9 cellular contexts compared by ENCODE assay signal in the genomic region with DNA sequence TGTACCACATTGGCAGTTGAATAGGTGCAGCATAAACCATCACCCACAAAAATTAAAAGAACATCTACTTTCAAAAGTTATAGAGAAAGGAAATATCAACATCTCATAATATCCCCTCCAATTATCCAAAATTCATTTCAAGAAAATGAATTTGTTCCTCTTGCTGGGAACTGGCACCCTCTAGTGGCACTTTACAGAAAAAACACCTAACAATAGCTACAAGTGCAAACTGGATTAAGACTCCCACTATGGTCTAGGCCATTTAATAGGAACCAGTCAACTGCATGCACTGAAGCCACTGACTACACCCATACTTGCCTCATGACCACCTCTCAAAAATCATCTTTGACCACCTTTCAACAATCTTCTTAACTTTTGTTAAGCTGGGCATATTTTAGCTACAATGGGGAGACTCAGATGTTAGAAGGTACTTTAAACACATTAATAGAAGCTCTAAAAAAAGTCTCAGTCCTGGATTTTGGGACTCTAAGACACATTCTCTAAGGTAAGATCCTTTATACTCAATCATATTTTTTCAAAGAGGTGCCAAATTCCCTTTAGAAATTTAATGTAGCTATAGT. TPM values are rescaled to one million over a fixed set of nuclear protein-coding genes. Genes with fewer than 3 reads are reported as not detected.
DNase-seq lines count a peak whose midpoint lies in the region; ATAC-seq, FAIRE-seq and TF ChIP-seq lines count a peak whose summit lies in the region.
"Had no signal": no experiment of that assay in that cellular context is flagged by ENCODE, and none has a peak within 500 bp of the region (broad histone marks: within the 10 kb centered on the region; RNA-seq: fewer than 3 reads in every experiment).

No MANE protein-coding gene starts in this region.

- no peak overlapping the region for H3K4me3 ChIP-seq in GM12878
- H3K4me3 ChIP-seq: BLaER1 treated with 17β-estradiol and CSF1 and Interleukin-3, amounts not matched to agents 10 nM and 100 nM had no signal

- intact Hi-C loops in GM12878 (cut with micrococcal nuclease; ENCODE audit: unreplicated experiment) = loop anchor here (1.0 to 10.0 kb wide), 3 partner anchors 186 to 358 kb away; no protein-coding TSS in a partner anchor

- H3K36me3 ChIP-seq in GM12878 (ENCODE audit: control insufficient read depth in 2 of 2, insufficient read depth in 2 of 2, low read length in 1 of 2) = peaks cover 10 to 12% of the 10 kb centered on the region in 2 experiments

- POLR2A ChIA-PET in GM12878 (lab: Charles Lee) = interaction anchor here (0.8 to 1.3 kb wide), 3 partner anchors 9 to 204 kb away, joined by 3 to 5 read pairs (median 5); a partner anchor contains a TSS

- peaks cover 25 to 38% of the 10 kb centered on the region in 2 donors for H3K4me1 Mint-ChIP-seq in immature natural killer cell

- H3K9me3 ChIP-seq in GM12878 (replicated peaks; ENCODE audit: control insufficient read depth, insufficient read depth, low read length) = no peaks in the 10 kb centered on the region
- H3K9me3 ChIP-seq: BLaER1 treated with 17β-estradiol and CSF1 and Interleukin-3, amounts not matched to agents 10 nM and 100 nM had no signal

- FAIRE-seq in GM12878 (lab: Jason Lieb, UNC) = no peak

- H3K9ac ChIP-seq in GM12878 (ENCODE audit: control insufficient read depth, insufficient read depth, low read length) = no peak overlapping the region
- H3K9ac ChIP-seq: BLaER1 treated with 17β-estradiol and CSF1 and Interleukin-3, amounts not matched to agents 10 nM and 100 nM had no signal

- H3K36me3 Mint-ChIP-seq in immature natural killer cell = peaks cover 34 to 49% (median 39%) of the 10 kb centered on the region in 3 donors

- peak overlapping the region in 5 of 6 donors; percentile 17 to 76 (median 58) for H3K27ac Mint-ChIP-seq in immature natural killer cell

- H3K27ac ChIP-seq in GM12878 (ENCODE audit: control insufficient read depth, insufficient read depth) = no peak overlapping the region
- H3K27ac ChIP-seq: BLaER1 treated with 17β-estradiol and CSF1 and Interleukin-3, amounts not matched to agents 10 nM and 100 nM had no signal

- in situ Hi-C loops in GM12878 (cut with MboI) = loop anchor here (5.0 kb wide), 1 partner anchor 201 kb away; no protein-coding TSS in a partner anchor

- H3K4me3 Mint-ChIP-seq in immature natural killer cell = no peak overlapping the region

- no peak for TF ChIP-seq EP300 in GM12878 (IDR thresholded peaks at IDR 0.05; ENCODE audit: borderline replicate concordance in 1 of 2, control insufficient read depth in 1 of 2, low read depth in 2 of 2, low read length in 2 of 2)

- RAD21 ChIA-PET in GM12878 (lab: Charles Lee; ENCODE audit: unreplicated experiment) = interaction anchor here (0.7 to 4.6 kb wide), 30 partner anchors 8 to 671 kb away, joined by 3 to 102 read pairs (median 4); a partner anchor contains a TSS

- CTCF ChIA-PET in GM12878 (lab: Yijun Ruan, JAX) = interaction anchor here (0.6 to 9.7 kb wide), 61 partner anchors 8 to 1611 kb away, joined by 3 to 176 read pairs (median 4); a partner anchor contains a TSS

- TF ChIP-seq CTCF in GM12878 (IDR thresholded peaks at IDR 0.05 in 2 of 3, conservative IDR thresholded peaks at IDR 0.05 in 1 of 3; ENCODE audit: control insufficient read depth in 2 of 3, extremely low read depth in 1 of 3, insufficient read depth in 1 of 3, low read depth in 3 of 3, low read length in 3 of 3) = peak; percentile 67 to 79 (median 70)

- TF ChIP-seq RAD21 in GM12878 (IDR thresholded peaks at IDR 0.05; ENCODE audit: insufficient read depth, low read depth, low read length) = peak; percentile 88

- peak; percentile 50 for ATAC-seq in HG02678 (IDR thresholded peaks at IDR 0.05; ENCODE audit: unreplicated experiment)
- ATAC-seq in GM12878 = peak; percentile 86
- no peak for ATAC-seq in GM21825 (IDR thresholded peaks at IDR 0.05; ENCODE audit: unreplicated experiment)

- no peak for TF ChIP-seq POLR2A in GM12878 (IDR thresholded peaks at IDR 0.05; ENCODE audit: low read depth, low read length)

- H3K4me2 ChIP-seq in GM12878 (ENCODE audit: control insufficient read depth, insufficient read depth) = no peak overlapping the region
- H3K4me2 ChIP-seq: BLaER1 treated with 17β-estradiol and CSF1 and Interleukin-3, amounts not matched to agents 10 nM and 100 nM had no signal

- no peaks in the 10 kb centered on the region for H4K20me1 ChIP-seq in GM12878 (ENCODE audit: control insufficient read depth, insufficient read depth)

- no peaks in the 10 kb centered on the region for H3K27me3 ChIP-seq in GM12878 (replicated peaks in 1 of 2; ENCODE audit: control insufficient read depth in 2 of 2, insufficient read depth in 2 of 2, low read length in 1 of 2)
- H3K27me3 ChIP-seq: BLaER1 treated with 17β-estradiol and CSF1 and Interleukin-3, amounts not matched to agents 10 nM and 100 nM had no signal

- no peak overlapping the region for H2AFZ ChIP-seq in GM12878 (ENCODE audit: control insufficient read depth, low read depth, low read length)

- SMC1A ChIA-PET in GM12878 (lab: Charles Lee; ENCODE audit: uncharacterized antibody, unreplicated experiment) = interaction anchor here (0.7 to 4.0 kb wide), 31 partner anchors 9 to 271 kb away, joined by 3 to 87 read pairs (median 4); a partner anchor contains a TSS

- BruUV-seq in GM12878 (replicated peaks; lab: Mats Ljungman, UMichigan) = no TSS peak

- no peaks in the 10 kb centered on the region for H3K79me2 ChIP-seq in GM12878 (ENCODE audit: control insufficient read depth, insufficient read depth, low read length)

- H3K27me3 Mint-ChIP-seq in immature natural killer cell (ENCODE audit: low read depth in 3 of 3) = no peaks in the 10 kb centered on the region

- no peaks in the 10 kb centered on the region for H3K9me3 Mint-ChIP-seq in immature natural killer cell

- peak; percentile 50 for DNase-seq in DMS79 treated with DMSO at 0.1 percent for 48 hours (lab: John Stamatoyannopoulos, UW)
- no peak for DNase-seq in DMS79 (lab: John Stamatoyannopoulos, UW)
- DNase-seq in NCI-H748 (lab: John Stamatoyannopoulos, UW; ENCODE audit: unreplicated experiment) = peak; percentile 50
- no peak for DNase-seq in GM12878 (ENCODE audit: low read depth, low spot score)
- peak; percentile 49 to 61 (median 52) for DNase-seq in immature natural killer cell
- DNase-seq in superior temporal gyrus (ENCODE audit: extremely low spot score) = peak; percentile 84

- H3K4me1 ChIP-seq in GM12878 (ENCODE audit: control insufficient read depth, insufficient read depth, low read length) = peaks cover 6% of the 10 kb centered on the region; the same call in 1 of the 2 replicates

TF ChIP-seq in GM12878, 131 proteins besides CTCF, POLR2A, EP300 and RAD21 (continues in another document):
- peak; percentile 74; the same call in 1 of the 2 replicates for TF ChIP-seq SMC3 (IDR thresholded peaks at IDR 0.05; ENCODE audit: borderline replicate concordance, low read length)
- TF ChIP-seq STAT3 (IDR thresholded peaks at IDR 0.05; ENCODE audit: low read depth, low read length) = no peak
- TF ChIP-seq YY1 (IDR thresholded peaks at IDR 0.05; ENCODE audit: low read depth, low read length) = 0 out of 2 replicates have a peak, but pooled peaks have one; percentile 16
- no peak for TF ChIP-seq POU2F2 (IDR thresholded peaks at IDR 0.05; ENCODE audit: borderline replicate concordance, low read depth, low read length)
- no peak for TF ChIP-seq SPI1 (IDR thresholded peaks at IDR 0.05; ENCODE audit: borderline replicate concordance, insufficient read depth, low read depth, low read length)
- TF ChIP-seq, protein P1, sequence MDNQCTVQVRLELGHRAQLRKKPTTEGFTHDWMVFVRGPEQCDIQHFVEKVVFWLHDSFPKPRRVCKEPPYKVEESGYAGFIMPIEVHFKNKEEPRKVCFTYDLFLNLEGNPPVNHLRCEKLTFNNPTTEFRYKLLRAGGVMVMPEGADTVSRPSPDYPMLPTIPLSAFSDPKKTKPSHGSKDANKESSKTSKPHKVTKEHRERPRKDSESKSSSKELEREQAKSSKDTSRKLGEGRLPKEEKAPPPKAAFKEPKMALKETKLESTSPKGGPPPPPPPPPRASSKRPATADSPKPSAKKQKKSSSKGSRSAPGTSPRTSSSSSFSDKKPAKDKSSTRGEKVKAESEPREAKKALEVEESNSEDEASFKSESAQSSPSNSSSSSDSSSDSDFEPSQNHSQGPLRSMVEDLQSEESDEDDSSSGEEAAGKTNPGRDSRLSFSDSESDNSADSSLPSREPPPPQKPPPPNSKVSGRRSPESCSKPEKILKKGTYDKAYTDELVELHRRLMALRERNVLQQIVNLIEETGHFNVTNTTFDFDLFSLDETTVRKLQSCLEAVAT (IDR thresholded peaks at IDR 0.05) = no peak
- no peak for TF ChIP-seq WRNIP1 (IDR thresholded peaks at IDR 0.05; ENCODE audit: borderline replicate concordance, low read depth, low read length)
- TF ChIP-seq, protein P2, sequence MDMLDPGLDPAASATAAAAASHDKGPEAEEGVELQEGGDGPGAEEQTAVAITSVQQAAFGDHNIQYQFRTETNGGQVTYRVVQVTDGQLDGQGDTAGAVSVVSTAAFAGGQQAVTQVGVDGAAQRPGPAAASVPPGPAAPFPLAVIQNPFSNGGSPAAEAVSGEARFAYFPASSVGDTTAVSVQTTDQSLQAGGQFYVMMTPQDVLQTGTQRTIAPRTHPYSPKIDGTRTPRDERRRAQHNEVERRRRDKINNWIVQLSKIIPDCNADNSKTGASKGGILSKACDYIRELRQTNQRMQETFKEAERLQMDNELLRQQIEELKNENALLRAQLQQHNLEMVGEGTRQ (IDR thresholded peaks at IDR 0.05; ENCODE audit: borderline replicate concordance, low read depth, low read length) = no peak
- no peak for TF ChIP-seq CHD2 (IDR thresholded peaks at IDR 0.05; ENCODE audit: borderline replicate concordance, low read depth, low read length)

RNA-seq across cellular contexts. Expression of a gene that starts 17.3 kb away (rescaled TPM):
- 25.0 and 27.0 TPM in 2 replicates for total RNA-seq in GM12878 (2013; cell fraction: nucleolus; rRNA removed)
- total RNA-seq in GM12878 (2014; rRNA removed) = 6.3 and 7.5 TPM in 2 replicates
- total RNA-seq in GM12878 (2014; rRNA removed; fragmentation: Illumina TruSeq; extraction: Trizol) = 4.8 and 6.9 TPM in 2 replicates
- total RNA-seq in GM12878 (2021) = 6.7 and 7.1 TPM in 2 replicates
- polyA plus RNA-seq in GM12878 (2011; ENCODE audit: low read depth) = 4.5 TPM
- polyA plus RNA-seq in GM12878 (2011; rRNA removed) = 10.9 and 11.7 TPM in 2 replicates
- 5.9 and 7.5 TPM in 2 replicates for polyA plus RNA-seq in GM12878 (2011; cell fraction: cytosol; rRNA removed)
- 8.3 and 12.0 TPM in 2 replicates for polyA plus RNA-seq in GM12878 (2011; cell fraction: nucleus; rRNA removed)
- 4.3 and 4.5 TPM in 2 replicates for polyA plus RNA-seq in GM12878 (2012)
- polyA plus RNA-seq in GM12878 (2014; fragmentation: Illumina TruSeq; extraction: Trizol) = 5.3 and 6.8 TPM in 2 replicates
- 1 to 10 TPM; 1.4 to 2.6 TPM for polyA plus RNA-seq in GM12878 (2014; fragmentation: Nextera tagmentation; extraction: Ambion mirVana)
- polyA plus RNA-seq in GM12878 (2014; rRNA removed) = 3.4 and 4.4 TPM in 2 replicates
- polyA plus RNA-seq in GM12878 (2016; fragmentation: Nextera tagmentation; extraction: Ambion mirVana) = 10 to 100 TPM in 1 of 2 experiments, 1 to 10 TPM in 1; 8.3 to 10.5 TPM
- 9.5 and 13.5 TPM in 2 replicates for polyA minus RNA-seq in GM12878 (2011; rRNA and poly(A)+ RNA removed)
- polyA minus RNA-seq in GM12878 (2011; cell fraction: cytosol; rRNA and poly(A)+ RNA removed) = 3.2 and 4.7 TPM in 2 replicates
- polyA minus RNA-seq in GM12878 (2011; cell fraction: nucleus; rRNA and poly(A)+ RNA removed) = 8.2 and 10.5 TPM in 2 replicates
- 10 to 100 TPM; 11.3 to 20.0 (median 13.1) TPM for polyA plus RNA-seq in immature natural killer cell

Comparison
In these comparisons a context has a peak if more than half of its experiments do, and no peak if none do; other contexts are left out.
1. DNase-seq: peak in DMS79 treated with DMSO at 0.1 percent for 48 hours (single experiment), NCI-H748 (single experiment), immature natural killer cell (3 of 3) and superior temporal gyrus (single experiment); none in DMS79 (single experiment) and GM12878 (single experiment).